1 cellular context compared by ENCODE assay signal in the genomic region with DNA sequence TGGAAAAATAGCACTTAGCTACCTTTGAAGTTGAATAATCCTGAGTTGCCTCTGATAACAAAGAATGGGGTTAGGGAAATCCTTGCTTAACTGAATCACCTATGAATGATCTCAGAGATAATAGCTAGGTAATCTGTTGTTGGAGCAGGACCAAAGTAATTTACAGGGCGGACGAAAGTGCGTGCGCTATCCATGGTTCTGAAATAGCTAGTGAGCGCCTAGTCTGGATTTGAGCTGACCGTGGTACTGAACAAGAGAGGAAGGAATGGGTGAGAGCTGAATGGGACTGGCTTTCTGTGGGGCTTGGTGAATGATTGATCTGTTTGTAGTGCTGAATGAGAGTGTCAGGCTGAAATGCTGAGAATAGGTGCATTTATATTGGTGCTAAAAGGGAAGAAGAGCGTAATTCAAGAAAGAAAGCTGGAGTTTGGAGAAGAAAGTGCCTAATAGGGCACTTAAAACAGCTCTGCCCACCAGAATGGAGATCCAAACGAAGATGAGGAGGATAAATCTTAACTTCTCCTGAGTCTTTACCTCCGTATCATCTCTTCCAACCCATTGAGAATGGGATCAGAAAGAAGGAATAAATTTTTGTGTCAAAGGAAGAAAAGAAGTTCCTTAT.
TF ChIP-seq lines count a peak whose summit lies in the region.

No MANE protein-coding gene starts in this region.

TF ChIP-seq in GM23338, 12 proteins besides CTCF, POLR2A, EP300 and RAD21 (continued from another document):
- TF ChIP-seq, protein P1, sequence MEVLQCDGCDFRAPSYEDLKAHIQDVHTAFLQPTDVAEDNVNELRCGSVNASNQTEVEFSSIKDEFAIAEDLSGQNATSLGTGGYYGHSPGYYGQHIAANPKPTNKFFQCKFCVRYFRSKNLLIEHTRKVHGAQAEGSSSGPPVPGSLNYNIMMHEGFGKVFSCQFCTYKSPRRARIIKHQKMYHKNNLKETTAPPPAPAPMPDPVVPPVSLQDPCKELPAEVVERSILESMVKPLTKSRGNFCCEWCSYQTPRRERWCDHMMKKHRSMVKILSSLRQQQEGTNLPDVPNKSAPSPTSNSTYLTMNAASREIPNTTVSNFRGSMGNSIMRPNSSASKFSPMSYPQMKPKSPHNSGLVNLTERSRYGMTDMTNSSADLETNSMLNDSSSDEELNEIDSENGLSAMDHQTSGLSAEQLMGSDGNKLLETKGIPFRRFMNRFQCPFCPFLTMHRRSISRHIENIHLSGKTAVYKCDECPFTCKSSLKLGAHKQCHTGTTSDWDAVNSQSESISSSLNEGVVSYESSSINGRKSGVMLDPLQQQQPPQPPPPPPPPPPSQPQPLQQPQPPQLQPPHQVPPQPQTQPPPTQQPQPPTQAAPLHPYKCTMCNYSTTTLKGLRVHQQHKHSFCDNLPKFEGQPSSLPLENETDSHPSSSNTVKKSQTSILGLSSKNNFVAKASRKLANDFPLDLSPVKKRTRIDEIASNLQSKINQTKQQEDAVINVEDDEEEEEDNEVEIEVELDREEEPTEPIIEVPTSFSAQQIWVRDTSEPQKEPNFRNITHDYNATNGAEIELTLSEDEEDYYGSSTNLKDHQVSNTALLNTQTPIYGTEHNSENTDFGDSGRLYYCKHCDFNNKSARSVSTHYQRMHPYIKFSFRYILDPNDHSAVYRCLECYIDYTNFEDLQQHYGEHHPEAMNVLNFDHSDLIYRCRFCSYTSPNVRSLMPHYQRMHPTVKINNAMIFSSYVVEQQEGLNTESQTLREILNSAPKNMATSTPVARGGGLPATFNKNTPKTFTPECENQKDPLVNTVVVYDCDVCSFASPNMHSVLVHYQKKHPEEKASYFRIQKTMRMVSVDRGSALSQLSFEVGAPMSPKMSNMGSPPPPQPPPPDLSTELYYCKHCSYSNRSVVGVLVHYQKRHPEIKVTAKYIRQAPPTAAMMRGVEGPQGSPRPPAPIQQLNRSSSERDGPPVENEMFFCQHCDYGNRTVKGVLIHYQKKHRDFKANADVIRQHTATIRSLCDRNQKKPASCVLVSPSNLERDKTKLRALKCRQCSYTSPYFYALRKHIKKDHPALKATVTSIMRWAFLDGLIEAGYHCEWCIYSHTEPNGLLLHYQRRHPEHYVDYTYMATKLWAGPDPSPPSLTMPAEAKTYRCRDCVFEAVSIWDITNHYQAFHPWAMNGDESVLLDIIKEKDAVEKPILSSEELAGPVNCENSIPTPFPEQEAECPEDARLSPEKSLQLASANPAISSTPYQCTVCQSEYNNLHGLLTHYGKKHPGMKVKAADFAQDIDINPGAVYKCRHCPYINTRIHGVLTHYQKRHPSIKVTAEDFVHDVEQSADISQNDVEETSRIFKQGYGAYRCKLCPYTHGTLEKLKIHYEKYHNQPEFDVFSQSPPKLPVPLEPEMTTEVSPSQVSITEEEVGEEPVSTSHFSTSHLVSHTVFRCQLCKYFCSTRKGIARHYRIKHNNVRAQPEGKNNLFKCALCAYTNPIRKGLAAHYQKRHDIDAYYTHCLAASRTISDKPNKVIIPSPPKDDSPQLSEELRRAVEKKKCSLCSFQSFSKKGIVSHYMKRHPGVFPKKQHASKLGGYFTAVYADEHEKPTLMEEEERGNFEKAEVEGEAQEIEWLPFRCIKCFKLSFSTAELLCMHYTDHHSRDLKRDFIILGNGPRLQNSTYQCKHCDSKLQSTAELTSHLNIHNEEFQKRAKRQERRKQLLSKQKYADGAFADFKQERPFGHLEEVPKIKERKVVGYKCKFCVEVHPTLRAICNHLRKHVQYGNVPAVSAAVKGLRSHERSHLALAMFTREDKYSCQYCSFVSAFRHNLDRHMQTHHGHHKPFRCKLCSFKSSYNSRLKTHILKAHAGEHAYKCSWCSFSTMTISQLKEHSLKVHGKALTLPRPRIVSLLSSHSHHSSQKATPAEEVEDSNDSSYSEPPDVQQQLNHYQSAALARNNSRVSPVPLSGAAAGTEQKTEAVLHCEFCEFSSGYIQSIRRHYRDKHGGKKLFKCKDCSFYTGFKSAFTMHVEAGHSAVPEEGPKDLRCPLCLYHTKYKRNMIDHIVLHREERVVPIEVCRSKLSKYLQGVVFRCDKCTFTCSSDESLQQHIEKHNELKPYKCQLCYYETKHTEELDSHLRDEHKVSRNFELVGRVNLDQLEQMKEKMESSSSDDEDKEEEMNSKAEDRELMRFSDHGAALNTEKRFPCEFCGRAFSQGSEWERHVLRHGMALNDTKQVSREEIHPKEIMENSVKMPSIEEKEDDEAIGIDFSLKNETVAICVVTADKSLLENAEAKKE (CRISPR knock-in tag; IDR thresholded peaks at IDR 0.05), result no peak
- no peak for TF ChIP-seq CREB1 (CRISPR knock-in tag; IDR thresholded peaks at IDR 0.05; ENCODE audit: low read depth)
- no peak for TF ChIP-seq EZH2phosphoT487 (IDR thresholded peaks at IDR 0.05; ENCODE audit: unreplicated experiment)
- TF ChIP-seq, protein P2, sequence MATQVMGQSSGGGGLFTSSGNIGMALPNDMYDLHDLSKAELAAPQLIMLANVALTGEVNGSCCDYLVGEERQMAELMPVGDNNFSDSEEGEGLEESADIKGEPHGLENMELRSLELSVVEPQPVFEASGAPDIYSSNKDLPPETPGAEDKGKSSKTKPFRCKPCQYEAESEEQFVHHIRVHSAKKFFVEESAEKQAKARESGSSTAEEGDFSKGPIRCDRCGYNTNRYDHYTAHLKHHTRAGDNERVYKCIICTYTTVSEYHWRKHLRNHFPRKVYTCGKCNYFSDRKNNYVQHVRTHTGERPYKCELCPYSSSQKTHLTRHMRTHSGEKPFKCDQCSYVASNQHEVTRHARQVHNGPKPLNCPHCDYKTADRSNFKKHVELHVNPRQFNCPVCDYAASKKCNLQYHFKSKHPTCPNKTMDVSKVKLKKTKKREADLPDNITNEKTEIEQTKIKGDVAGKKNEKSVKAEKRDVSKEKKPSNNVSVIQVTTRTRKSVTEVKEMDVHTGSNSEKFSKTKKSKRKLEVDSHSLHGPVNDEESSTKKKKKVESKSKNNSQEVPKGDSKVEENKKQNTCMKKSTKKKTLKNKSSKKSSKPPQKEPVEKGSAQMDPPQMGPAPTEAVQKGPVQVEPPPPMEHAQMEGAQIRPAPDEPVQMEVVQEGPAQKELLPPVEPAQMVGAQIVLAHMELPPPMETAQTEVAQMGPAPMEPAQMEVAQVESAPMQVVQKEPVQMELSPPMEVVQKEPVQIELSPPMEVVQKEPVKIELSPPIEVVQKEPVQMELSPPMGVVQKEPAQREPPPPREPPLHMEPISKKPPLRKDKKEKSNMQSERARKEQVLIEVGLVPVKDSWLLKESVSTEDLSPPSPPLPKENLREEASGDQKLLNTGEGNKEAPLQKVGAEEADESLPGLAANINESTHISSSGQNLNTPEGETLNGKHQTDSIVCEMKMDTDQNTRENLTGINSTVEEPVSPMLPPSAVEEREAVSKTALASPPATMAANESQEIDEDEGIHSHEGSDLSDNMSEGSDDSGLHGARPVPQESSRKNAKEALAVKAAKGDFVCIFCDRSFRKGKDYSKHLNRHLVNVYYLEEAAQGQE (IDR thresholded peaks at IDR 0.05; ENCODE audit: unreplicated experiment), result peak; percentile 99
- no peak for TF ChIP-seq JUNB (IDR thresholded peaks at IDR 0.05; ENCODE audit: unreplicated experiment)
- TF ChIP-seq ZNF331 (CRISPR knock-in tag; IDR thresholded peaks at IDR 0.05; ENCODE audit: low read depth), result no peak
TF ChIP-seq in GM23338: peak in this region for 2.
